In the genomic region with DNA sequence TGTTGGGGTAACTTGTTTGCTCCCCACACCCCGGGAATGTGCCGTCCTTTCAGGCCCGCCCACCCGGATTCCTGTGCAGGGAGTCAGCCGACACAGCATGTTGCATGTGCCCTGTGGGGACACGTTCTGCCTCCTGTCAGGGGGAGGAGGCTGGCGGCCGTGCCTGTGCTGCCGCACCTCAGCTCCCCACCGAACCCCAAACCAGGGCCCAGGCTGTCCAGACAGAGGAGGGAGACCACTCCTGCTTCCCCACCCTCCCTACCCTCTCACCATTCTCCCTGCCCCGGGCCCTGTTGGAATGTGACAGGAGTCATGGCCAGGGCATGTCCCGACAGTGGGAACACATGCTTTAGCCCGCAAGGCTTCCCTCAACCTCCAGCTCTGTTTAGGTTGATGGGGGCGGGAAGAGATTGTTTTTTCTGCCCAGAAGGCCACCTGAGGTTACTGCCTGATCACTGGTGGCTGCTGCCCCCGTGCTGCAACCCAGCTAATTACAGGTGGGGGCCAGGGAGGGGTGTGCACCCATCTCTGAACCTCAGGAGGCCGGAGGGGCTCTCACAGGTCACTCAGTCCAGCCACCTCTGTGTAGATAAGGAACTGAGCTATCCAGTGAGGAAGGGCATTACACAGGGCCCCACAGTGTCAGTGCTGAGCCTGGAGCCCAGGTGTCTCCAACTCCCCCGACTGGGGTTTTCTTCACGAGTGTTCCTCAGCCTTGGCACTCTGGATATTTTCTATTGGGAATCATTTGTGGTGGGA, we compare ENCODE assay signal across 9 cellular contexts. TPM values are rescaled to one million over a fixed set of nuclear protein-coding genes. Genes with fewer than 3 reads are reported as not detected.
DNase-seq lines count a peak whose midpoint lies in the region; ATAC-seq, FAIRE-seq and TF ChIP-seq lines count a peak whose summit lies in the region.
"Had no signal": no experiment of that assay in that cellular context is flagged by ENCODE, and none has a peak within 500 bp of the region (broad histone marks: within the 10 kb centered on the region; RNA-seq: fewer than 3 reads in every experiment).

No MANE protein-coding gene starts in this region.

- RAD21 ChIA-PET in HCT116 (lab: Charles Lee; ENCODE audit: low non-redundant PET in 1 of 2, low total read pairs in 2 of 2, uncharacterized antibody in 2 of 2, unreplicated experiment in 2 of 2): interaction anchor here (0.5 to 0.9 kb wide), 4 partner anchors 14 to 233 kb away, joined by 3 to 4 read pairs (median 3); partner anchors contain the start of gene LRRC73 (in 1 of the 2)

- H2AFZ ChIP-seq in HCT116 (ENCODE audit: low read depth, low read length, poor library complexity, severe bottlenecking): no peak overlapping the region

- intact Hi-C loops in HCT116 (cut with micrococcal nuclease): loop anchor here (1.0 to 5.0 kb wide), 3 partner anchors 42 to 594 kb away; no protein-coding TSS in a partner anchor
- intact Hi-C loops in ascending aorta (cut with DNase I): loop anchor here (2.0 kb wide), 1 partner anchor 42 kb away; the partner anchor contains the start of gene DLK2
- intact Hi-C loops in kidney (cut with DNase I): no loop called here
- intact Hi-C loops in vagina (cut with DNase I): no loop called here

- POLR2A ChIA-PET in HCT116 (lab: Charles Lee): interaction anchor here (1.1 to 1.4 kb wide), 2 partner anchors 11 to 19 kb away, joined by 3 to 4 read pairs; partner anchors contain the start of gene TJAP1

- H3K79me2 ChIP-seq in HCT116 (ENCODE audit: insufficient read depth, low read length): peaks cover 41% of the 10 kb centered on the region

- DNase-seq in AG08396 (ENCODE audit: low spot score) (peak; percentile 79), HCT116 (ENCODE audit: low read depth, low spot score) (no peak), ascending aorta (ENCODE audit: low spot score in 2 of 2) (no peak), kidney (no peak), vagina (ENCODE audit: extremely low spot score in 2 of 2) (no peak), NCI-H2227 (lab: John Stamatoyannopoulos, UW; ENCODE audit: unreplicated experiment) (no peak)
- DNase-seq in activated naive CD8-positive, alpha-beta T cell treated with anti-CD3 and anti-CD28 coated beads, Interleukin-2, amount 50 U/mL, for 24 hours: no peak

- H3K36me3 ChIP-seq in HCT116 (ENCODE audit: control insufficient read depth in 1 of 2, insufficient read depth in 2 of 2, low read length in 2 of 2): peaks cover 4 to 38% of the 10 kb centered on the region in 2 experiments; a peak in 3 of 4 replicates
- peaks cover 21 to 39% of the 10 kb centered on the region in 2 donors for H3K36me3 ChIP-seq in ascending aorta
- peaks cover 25 to 35% of the 10 kb centered on the region in 2 donors for H3K36me3 ChIP-seq in kidney (ENCODE audit: control insufficient read depth in 1 of 2, insufficient read depth in 2 of 2, low read length in 2 of 2)
- peaks cover 0 to 26% of the 10 kb centered on the region in 2 donors for H3K36me3 ChIP-seq in vagina

- H3K4me3 Mint-ChIP-seq in activated naive CD8-positive, alpha-beta T cell treated with anti-CD3 and anti-CD28 coated beads, Interleukin-2, amount 50 U/mL, for 24 hours: no peak overlapping the region

- TF ChIP-seq CTCF in HCT116 (IDR thresholded peaks at IDR 0.05 in 2 of 3, conservative IDR thresholded peaks at IDR 0.05 in 1 of 3; ENCODE audit: borderline replicate concordance in 1 of 3, insufficient read depth in 1 of 3, low read depth in 2 of 3, low read length in 2 of 3) (peak; percentile 74 to 84 (median 83)), ascending aorta (IDR thresholded peaks at IDR 0.05) (peak; percentile 49 to 65 (median 61)), kidney (IDR thresholded peaks at IDR 0.05; ENCODE audit: borderline replicate concordance, extremely low read depth, insufficient read depth) (peak; percentile 60), vagina (IDR thresholded peaks at IDR 0.05) (peak in 1 of 3 experiments; percentile 36)

- H3K9ac ChIP-seq in HCT116 (ENCODE audit: low read length): peak overlapping the region; percentile 54
- H3K9ac ChIP-seq in kidney (ENCODE audit: low read length in 2 of 2): no peak overlapping the region

- H3K4me3 ChIP-seq in HCT116 (replicated peaks in 1 of 2; ENCODE audit: low read depth in 1 of 2, low read length in 2 of 2): peak overlapping the region; percentile 12 to 35; a peak in 3 of 4 replicates
- H3K4me3 ChIP-seq in ascending aorta: peak overlapping the region in 1 of 2 donors; percentile 17
- no peak overlapping the region for H3K4me3 ChIP-seq in kidney (ENCODE audit: low read length in 2 of 2)
- H3K4me3 ChIP-seq in vagina: no peak overlapping the region

- no peak for FAIRE-seq in kidney (lab: Jason Lieb, UNC)

- CTCF ChIA-PET in HCT116 (lab: Charles Lee): interaction anchor here (0.7 to 3.1 kb wide), 10 partner anchors 10 to 322 kb away, joined by 3 to 25 read pairs (median 5); partner anchors contain the start of genes DNPH1 and LRRC73

- H3K4me1 ChIP-seq in HCT116 (ENCODE audit: control insufficient read depth in 1 of 2, insufficient read depth in 2 of 2, low read length in 2 of 2): peaks cover 27 to 49% of the 10 kb centered on the region in 2 experiments
- H3K4me1 ChIP-seq in ascending aorta: peaks cover 7 to 30% of the 10 kb centered on the region in 2 donors
- peaks cover 17 to 20% of the 10 kb centered on the region in 2 donors for H3K4me1 ChIP-seq in kidney (ENCODE audit: control insufficient read depth in 1 of 2, insufficient read depth in 1 of 2, low read depth in 1 of 2, low read length in 2 of 2)
- H3K4me1 ChIP-seq in vagina: peaks cover 49% of the 10 kb centered on the region

- H3K27ac ChIP-seq in HCT116 (ENCODE audit: low read depth, low read length): peak overlapping the region; percentile 57
- peak overlapping the region; percentile 17 for H3K27ac ChIP-seq in ascending aorta
- no peak overlapping the region for H3K27ac ChIP-seq in kidney (ENCODE audit: low read depth in 2 of 2, low read length in 2 of 2)
- H3K27ac ChIP-seq in vagina: peak overlapping the region; percentile 21

- ATAC-seq in HCT116 (peak; percentile 79), GM21390 (IDR thresholded peaks at IDR 0.05; ENCODE audit: unreplicated experiment) (no peak)
- ATAC-seq in activated naive CD8-positive, alpha-beta T cell treated with anti-CD3 and anti-CD28 coated beads, Interleukin-2, amount 50 U/mL, for 24 hours: no peak

- TF ChIP-seq RAD21 in HCT116 (IDR thresholded peaks at IDR 0.05; ENCODE audit: low read depth): peak; percentile 89

- peaks cover 20% of the 10 kb centered on the region for H3K4me1 Mint-ChIP-seq in activated naive CD8-positive, alpha-beta T cell treated with anti-CD3 and anti-CD28 coated beads, Interleukin-2, amount 50 U/mL, for 24 hours

- peaks cover 7% of the 10 kb centered on the region for H3K36me3 Mint-ChIP-seq in activated naive CD8-positive, alpha-beta T cell treated with anti-CD3 and anti-CD28 coated beads, Interleukin-2, amount 50 U/mL, for 24 hours (ENCODE audit: low read depth)

- no peaks in the 10 kb centered on the region for H3K27me3 Mint-ChIP-seq in activated naive CD8-positive, alpha-beta T cell treated with anti-CD3 and anti-CD28 coated beads, Interleukin-2, amount 50 U/mL, for 24 hours

- no peaks in the 10 kb centered on the region for H3K27me3 ChIP-seq in HCT116 (ENCODE audit: insufficient read depth, low read length)
- H3K27me3 ChIP-seq in ascending aorta: no peaks in the 10 kb centered on the region
- H3K27me3 ChIP-seq in vagina: no peaks in the 10 kb centered on the region

- BruUV-seq in HCT116 (replicated peaks; lab: Mats Ljungman, UMichigan): no TSS peak

- TF ChIP-seq POLR2A in HCT116 (IDR thresholded peaks at IDR 0.05; ENCODE audit: borderline replicate concordance, extremely low read depth, insufficient read depth, insufficient read length) (no peak), vagina (IDR thresholded peaks at IDR 0.05) (no peak)

- H3K9me2 ChIP-seq in HCT116 (ENCODE audit: insufficient read depth): no peaks in the 10 kb centered on the region

- no peaks in the 10 kb centered on the region for H4K20me1 ChIP-seq in HCT116 (ENCODE audit: insufficient read depth)

- no peaks in the 10 kb centered on the region for H3K9me3 ChIP-seq in HCT116 (ENCODE audit: control insufficient read depth in 1 of 2, insufficient read depth in 1 of 2, low read depth in 1 of 2, low read length in 2 of 2)
- no peaks in the 10 kb centered on the region for H3K9me3 ChIP-seq in ascending aorta
- no peaks in the 10 kb centered on the region for H3K9me3 ChIP-seq in kidney (ENCODE audit: control insufficient read depth in 1 of 2, low read length in 2 of 2)
- no peaks in the 10 kb centered on the region for H3K9me3 ChIP-seq in vagina

- H3K9me3 Mint-ChIP-seq in activated naive CD8-positive, alpha-beta T cell treated with anti-CD3 and anti-CD28 coated beads, Interleukin-2, amount 50 U/mL, for 24 hours: no peaks in the 10 kb centered on the region

- H3K27ac Mint-ChIP-seq in activated naive CD8-positive, alpha-beta T cell treated with anti-CD3 and anti-CD28 coated beads, Interleukin-2, amount 50 U/mL, for 24 hours: no peak overlapping the region

- H3K4me2 ChIP-seq in HCT116 (ENCODE audit: low read length): peak overlapping the region; percentile 76

TF ChIP-seq in HCT116, 20 proteins besides CTCF, POLR2A, EP300 and RAD21:
- TF ChIP-seq, protein P1, sequence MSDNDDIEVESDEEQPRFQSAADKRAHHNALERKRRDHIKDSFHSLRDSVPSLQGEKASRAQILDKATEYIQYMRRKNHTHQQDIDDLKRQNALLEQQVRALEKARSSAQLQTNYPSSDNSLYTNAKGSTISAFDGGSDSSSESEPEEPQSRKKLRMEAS (IDR thresholded peaks at IDR 0.05): peak; percentile 84
- TF ChIP-seq CBX3 (IDR thresholded peaks at IDR 0.05; ENCODE audit: low read depth) (no peak), EGR1 (IDR thresholded peaks at IDR 0.05; ENCODE audit: low read depth) (peak; percentile 53; the same call in 1 of the 2 replicates)

RNA-seq across cellular contexts. Expression of gene LRRC73, which starts 13.6 kb away (rescaled TPM):
- total RNA-seq in HCT116 (2021; ENCODE audit: unreplicated experiment): 1.2 TPM
- 0.65 and 0.97 TPM in 2 replicates for polyA plus RNA-seq in HCT116 (2012)
- not detected for total RNA-seq in ascending aorta
- 1.5 TPM for total RNA-seq in kidney
- polyA plus RNA-seq in kidney (ENCODE audit: insufficient read depth, low read depth, low replicate concordance): 4.6 TPM
- total RNA-seq in vagina: not detected
- total RNA-seq: urinary bladder had no signal

RNA-seq across cellular contexts. Expression of gene TJAP1, which starts 19.2 kb away (rescaled TPM):
- total RNA-seq in HCT116 (2021; ENCODE audit: unreplicated experiment) (45.2 TPM), ascending aorta (71.6 TPM), kidney (38.5 TPM), vagina (27.5 TPM)
- 29.1 and 32.0 TPM in 2 replicates for polyA plus RNA-seq in HCT116 (2012)
- 13.6 TPM for polyA plus RNA-seq in kidney (ENCODE audit: insufficient read depth, low read depth, low replicate concordance)

RNA-seq across cellular contexts. Expression of gene YIPF3, which starts 20.2 kb away (rescaled TPM):
- total RNA-seq in HCT116 (2021; ENCODE audit: unreplicated experiment): 84.5 TPM
- 112 and 118 TPM in 2 replicates for polyA plus RNA-seq in HCT116 (2012)
- total RNA-seq in ascending aorta: 71.4 TPM
- total RNA-seq in kidney: 107 TPM
- polyA plus RNA-seq in kidney (ENCODE audit: insufficient read depth, low read depth, low replicate concordance): 114 TPM
- total RNA-seq in vagina: 80.0 TPM

RNA-seq across cellular contexts. Expression of gene POLR1C, which starts 20.3 kb away (rescaled TPM):
- total RNA-seq in HCT116 (2021; ENCODE audit: unreplicated experiment) (84.6 TPM), ascending aorta (51.5 TPM), kidney (41.3 TPM), vagina (34.1 TPM)
- polyA plus RNA-seq in HCT116 (2012): 66.5 and 85.7 TPM in 2 replicates
- 27.5 TPM for polyA plus RNA-seq in kidney (ENCODE audit: insufficient read depth, low read depth, low replicate concordance)

RNA-seq across cellular contexts. Expression of gene DLK2, which starts 41.2 kb away (rescaled TPM):
- total RNA-seq in HCT116 (2021; ENCODE audit: unreplicated experiment) (1.6 TPM), ascending aorta (not detected), kidney (0.50 TPM), vagina (3.9 TPM)
- 2.7 and 2.8 TPM in 2 replicates for polyA plus RNA-seq in HCT116 (2012)
- not detected for polyA plus RNA-seq in kidney (ENCODE audit: insufficient read depth, low read depth, low replicate concordance)

Comparison
In these comparisons a context has a peak if more than half of its experiments do, and no peak if none do; other contexts are left out.
1. H3K27ac ChIP-seq: peak in HCT116 (single experiment), ascending aorta (2 of 2) and vagina (single experiment); none in kidney (0 of 2).
2. H3K4me3 ChIP-seq: peak in HCT116 (2 of 2); none in kidney (0 of 2) and vagina (0 of 2).
3. intact Hi-C loops: an anchor here in HCT116 (1.0 to 5.0 kb wide) and ascending aorta (2.0 kb wide); none called in kidney and vagina.